Comparison of ENCODE assay signal across 10 cellular contexts in the genomic region with DNA sequence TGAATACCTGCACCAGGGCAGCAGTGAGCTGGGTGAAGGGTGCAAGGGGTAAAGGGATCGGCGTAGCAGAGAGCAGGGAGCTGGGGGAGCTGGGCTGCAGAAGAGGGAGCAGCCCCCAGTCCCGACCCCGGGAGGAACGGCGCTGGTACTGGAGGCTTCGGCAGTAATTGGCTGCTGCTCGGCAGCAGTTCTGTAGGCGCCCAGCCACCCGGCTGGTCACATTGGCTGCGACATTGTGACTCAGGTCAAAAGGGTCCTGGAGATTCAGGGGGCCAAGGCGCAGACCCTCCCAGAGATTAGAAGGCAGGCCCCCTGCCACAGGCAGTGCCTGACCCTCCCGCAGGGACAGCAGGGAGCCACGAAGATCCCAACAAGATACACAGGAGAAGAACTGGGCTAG. TPM values are rescaled to one million over a fixed set of nuclear protein-coding genes. Genes with fewer than 3 reads are reported as not detected.
DNase-seq lines count a peak whose midpoint lies in the region; ATAC-seq and TF ChIP-seq lines count a peak whose summit lies in the region.
"Had no signal": no experiment of that assay in that cellular context is flagged by ENCODE, and none has a peak within 500 bp of the region (broad histone marks: within the 10 kb centered on the region; RNA-seq: fewer than 3 reads in every experiment).

No MANE protein-coding gene starts in this region.

- no peak overlapping the region for H4K5ac ChIP-seq in IMR-90 (ENCODE audit: low read depth, low read length)

- H3K27ac Mint-ChIP-seq in dendritic cell treated with granulocyte-macrophage colony-stimulating factor and Interleukin-4, amounts not matched to agents 40 ng/mL and 50 ng/mL, for 4 days = peak overlapping the region; percentile 96
- peak overlapping the region; percentile 97 to 98 for H3K27ac Mint-ChIP-seq in natural killer cell treated with Interleukin-12 subunit alpha and Interleukin-12 subunit beta and Interleukin-15 and Interleukin-18, amount 100 ng/mL, for 72 hours

- H3K27ac ChIP-seq in ACC112 (ENCODE audit: low read depth, low read length) (no peak overlapping the region), IMR-90 (ENCODE audit: insufficient read depth, low read length) (peak overlapping the region; percentile 91), neuronal stem cell (replicated peaks; ENCODE audit: low read length) (no peak overlapping the region)

- intact Hi-C loops in IMR-90 (cut with micrococcal nuclease) = no loop called here
- intact Hi-C loops in dendritic cell treated with granulocyte-macrophage colony-stimulating factor and Interleukin-4, amounts not matched to agents 40 ng/mL and 50 ng/mL, for 4 days (cut with micrococcal nuclease) = no loop called here

- no peak for TF ChIP-seq CTCF in IMR-90 (conservative IDR thresholded peaks at IDR 0.05; ENCODE audit: low read depth, low read length)

- H3K14ac ChIP-seq in IMR-90 (replicated peaks; ENCODE audit: low read depth, low read length) (peak overlapping the region; percentile 100; the same call in 1 of the 2 replicates), neuronal stem cell (ENCODE audit: low read length) (no peak overlapping the region)

- H3K36me3 ChIP-seq in ACC112 (ENCODE audit: insufficient read depth, low read length) (peaks cover 19% of the 10 kb centered on the region; the same call in 1 of the 2 replicates), IMR-90 (ENCODE audit: control insufficient read depth, insufficient read depth, low read length) (peaks cover 38% of the 10 kb centered on the region), neuronal stem cell (replicated peaks in 1 of 2; ENCODE audit: control insufficient read depth in 2 of 2, insufficient read depth in 2 of 2, low read length in 2 of 2) (peaks cover 34 to 80% of the 10 kb centered on the region in 2 donors)

- H3K4me2 ChIP-seq in IMR-90 (ENCODE audit: low read depth, low read length) = peak overlapping the region; percentile 81; the same call in 1 of the 2 replicates
- H3K4me2 ChIP-seq in neuronal stem cell (ENCODE audit: insufficient read depth, low read length, poor library complexity, severe bottlenecking) = no peak overlapping the region

- H3K4ac ChIP-seq in IMR-90 (ENCODE audit: low read depth, low read length) = peak overlapping the region; percentile 99
- H3K4ac ChIP-seq in neuronal stem cell (ENCODE audit: low read length) = no peak overlapping the region

- H3K27me3 ChIP-seq in ACC112 (ENCODE audit: insufficient read depth, low read length) (no peaks in the 10 kb centered on the region), IMR-90 (ENCODE audit: control insufficient read depth, insufficient read depth, low read length) (no peaks in the 10 kb centered on the region), neuronal stem cell (ENCODE audit: control insufficient read depth in 3 of 3, insufficient read depth in 3 of 3, low read depth in 1 of 3, low read length in 3 of 3) (no peaks in the 10 kb centered on the region)

- H2AK5ac ChIP-seq in IMR-90 (ENCODE audit: low read depth, low read length) = 0 out of 2 replicates have a peak overlapping the region, but pooled peaks have one; percentile 96
- H2AK5ac ChIP-seq in neuronal stem cell (ENCODE audit: low read depth, low read length) = no peak overlapping the region

- peak overlapping the region; percentile 86 for H3K4me3 ChIP-seq in ACC112 (ENCODE audit: low read depth, low read length)
- no peak overlapping the region for H3K4me3 ChIP-seq in IMR-90 (ENCODE audit: insufficient read depth, low read depth, low read length)
- no peak overlapping the region for H3K4me3 ChIP-seq in neuronal stem cell (ENCODE audit: low read length in 2 of 2)

- H2BK12ac ChIP-seq in neuronal stem cell (ENCODE audit: low read length) = no peak overlapping the region

- H3K56ac ChIP-seq in IMR-90 (ENCODE audit: extremely low read depth, insufficient read depth, low read length) = no peak overlapping the region

- no TSS peak for BruUV-seq in IMR-90 (replicated peaks; lab: Mats Ljungman, UMichigan)

- POLR2A ChIA-PET in IMR-90 (lab: Charles Lee; ENCODE audit: unreplicated experiment) = no interaction called here

- WGBS in IMR-90 (ENCODE audit: extremely low coverage in 2 of 2, insufficient read length in 1 of 2), 2 experiments = 93% methylated on average over 8 of the region's 14 CpGs; no CpG with 5 or more reads in 1 of the 2 experiments
- WGBS in neuronal stem cell (ENCODE audit: extremely low coverage in 2 of 2, insufficient read length in 2 of 2, insufficient replicate concordance in 1 of 2), 2 donors = no CpG with 5 or more reads among the region's 14 CpGs

- H2BK20ac ChIP-seq in IMR-90 (ENCODE audit: low read depth, low read length) = no peak overlapping the region

- H4K20me1 ChIP-seq in IMR-90 (ENCODE audit: insufficient read depth, low read length) = peaks cover 23% of the 10 kb centered on the region

- H3K36me3 Mint-ChIP-seq in dendritic cell treated with granulocyte-macrophage colony-stimulating factor and Interleukin-4, amounts not matched to agents 40 ng/mL and 50 ng/mL, for 4 days (ENCODE audit: low read depth) = peaks cover 73% of the 10 kb centered on the region
- H3K36me3 Mint-ChIP-seq in natural killer cell treated with Interleukin-12 subunit alpha and Interleukin-12 subunit beta and Interleukin-15 and Interleukin-18, amount 100 ng/mL, for 72 hours = peaks cover 35% of the 10 kb centered on the region

- no peak overlapping the region for H3K18ac ChIP-seq in IMR-90 (ENCODE audit: low read depth, low read length)
- H3K18ac ChIP-seq in neuronal stem cell (ENCODE audit: low read length) = no peak overlapping the region

- peak overlapping the region; percentile 100 for H2AK9ac ChIP-seq in IMR-90 (replicated peaks; ENCODE audit: low read depth, low read length, poor library complexity)

- no peaks in the 10 kb centered on the region for H3K27me3 Mint-ChIP-seq in dendritic cell treated with granulocyte-macrophage colony-stimulating factor and Interleukin-4, amounts not matched to agents 40 ng/mL and 50 ng/mL, for 4 days
- H3K27me3 Mint-ChIP-seq in natural killer cell treated with Interleukin-12 subunit alpha and Interleukin-12 subunit beta and Interleukin-15 and Interleukin-18, amount 100 ng/mL, for 72 hours = no peaks in the 10 kb centered on the region

- H3K4me3 Mint-ChIP-seq in dendritic cell treated with granulocyte-macrophage colony-stimulating factor and Interleukin-4, amounts not matched to agents 40 ng/mL and 50 ng/mL, for 4 days = no peak overlapping the region
- H3K4me3 Mint-ChIP-seq in natural killer cell treated with Interleukin-12 subunit alpha and Interleukin-12 subunit beta and Interleukin-15 and Interleukin-18, amount 100 ng/mL, for 72 hours = peak overlapping the region; percentile 97

- peak overlapping the region in 1 of 2 experiments; percentile 99; a peak in 1 of 4 replicates for H4K8ac ChIP-seq in IMR-90 (ENCODE audit: low read depth in 2 of 2, low read length in 2 of 2)
- no peak overlapping the region for H4K8ac ChIP-seq in neuronal stem cell (ENCODE audit: low read depth, low read length)

- H3K23ac ChIP-seq in IMR-90 (ENCODE audit: low read depth, low read length) = peak overlapping the region; percentile 98; the same call in 1 of the 2 replicates
- no peak overlapping the region for H3K23ac ChIP-seq in neuronal stem cell (ENCODE audit: low read depth, low read length, poor library complexity)

- H3K9me3 ChIP-seq in IMR-90 (ENCODE audit: control insufficient read depth, insufficient read depth, low read length) (no peaks in the 10 kb centered on the region), neuronal stem cell (replicated peaks in 1 of 2; ENCODE audit: control insufficient read depth in 2 of 2, insufficient read depth in 1 of 2, low read depth in 1 of 2, low read length in 2 of 2) (no peaks in the 10 kb centered on the region)

- H3K79me1 ChIP-seq in IMR-90 (ENCODE audit: low read depth in 1 of 2, low read length in 2 of 2) (peaks cover 18 to 61% of the 10 kb centered on the region in 2 experiments), neuronal stem cell (ENCODE audit: low read depth, low read length) (peaks cover 10% of the 10 kb centered on the region)

- H3K9me1 ChIP-seq in IMR-90 (ENCODE audit: insufficient read depth, low read length) = peaks cover 11% of the 10 kb centered on the region

- H4K91ac ChIP-seq in IMR-90 (ENCODE audit: insufficient read depth, low read depth, low read length) = 0 out of 2 replicates have a peak overlapping the region, but pooled peaks have one; percentile 40
- H4K91ac ChIP-seq in neuronal stem cell (ENCODE audit: low read depth, low read length, poor library complexity) = no peak overlapping the region

- H3K4me1 ChIP-seq in ACC112 (ENCODE audit: control insufficient read depth, insufficient read depth, low read length, unreplicated experiment) (peaks cover 40% of the 10 kb centered on the region), IMR-90 (ENCODE audit: control insufficient read depth, insufficient read depth, low read length) (peaks cover 12% of the 10 kb centered on the region), neuronal stem cell (ENCODE audit: control insufficient read depth in 2 of 2, insufficient read depth in 1 of 2, low read depth in 1 of 2, low read length in 2 of 2) (peaks cover 7 to 15% of the 10 kb centered on the region in 2 donors)

- peaks cover 54% of the 10 kb centered on the region for H3K79me2 ChIP-seq in ACC112 (ENCODE audit: control insufficient read depth, insufficient read depth, low read length, unreplicated experiment)

- CTCF ChIA-PET in IMR-90 (lab: Yijun Ruan, JAX) = no interaction called here

- H2BK5ac ChIP-seq in IMR-90 (ENCODE audit: low read depth, low read length, poor library complexity, severe bottlenecking) = peak overlapping the region; percentile 6
- no peak overlapping the region for H2BK5ac ChIP-seq in neuronal stem cell (ENCODE audit: low read length)

- in situ Hi-C loops in IMR-90 (cut with MboI; ENCODE audit: low sequenced_read_pairs) = no loop called here

- H3K9ac ChIP-seq in IMR-90 (ENCODE audit: low read depth, low read length) (peak overlapping the region; percentile 96; the same call in 1 of the 2 replicates), neuronal stem cell (ENCODE audit: low read depth, low read length, poor library complexity) (no peak overlapping the region)

- DNase-seq in IMR-90 = no peak
- DNase-seq in natural killer cell treated with Interleukin-12 subunit alpha and Interleukin-12 subunit beta and Interleukin-15 and Interleukin-18, amount 100 ng/mL, for 72 hours (ENCODE audit: low spot score) = no peak
- DNase-seq in neuronal stem cell (ENCODE audit: low spot score) = no peak
- DNase-seq in DMS79 treated with DMSO at 0.1 percent for 48 hours (lab: John Stamatoyannopoulos, UW) = no peak
- DNase-seq in SK-N-DZ (ENCODE audit: low spot score) = no peak
- DNase-seq in SHP77 treated with DMSO at 0.1 percent for 48 hours (lab: John Stamatoyannopoulos, UW) = no peak
- DNase-seq: stimulated activated naive CD4-positive, alpha-beta T cell had no signal

- peaks cover 47% of the 10 kb centered on the region for H3K4me1 Mint-ChIP-seq in dendritic cell treated with granulocyte-macrophage colony-stimulating factor and Interleukin-4, amounts not matched to agents 40 ng/mL and 50 ng/mL, for 4 days (ENCODE audit: low read depth)
- H3K4me1 Mint-ChIP-seq in natural killer cell treated with Interleukin-12 subunit alpha and Interleukin-12 subunit beta and Interleukin-15 and Interleukin-18, amount 100 ng/mL, for 72 hours (ENCODE audit: low read depth in 2 of 2) = peaks cover 36 to 42% of the 10 kb centered on the region in 2 donors

- TF ChIP-seq POLR2A in IMR-90 (IDR thresholded peaks at IDR 0.05; ENCODE audit: low read depth, low read length) = no peak

- no peaks in the 10 kb centered on the region for H3K9me3 Mint-ChIP-seq in dendritic cell treated with granulocyte-macrophage colony-stimulating factor and Interleukin-4, amounts not matched to agents 40 ng/mL and 50 ng/mL, for 4 days
- H3K9me3 Mint-ChIP-seq in natural killer cell treated with Interleukin-12 subunit alpha and Interleukin-12 subunit beta and Interleukin-15 and Interleukin-18, amount 100 ng/mL, for 72 hours = no peaks in the 10 kb centered on the region

- no peak overlapping the region for H2BK120ac ChIP-seq in IMR-90 (ENCODE audit: low read depth, low read length)
- H2BK120ac ChIP-seq in neuronal stem cell (ENCODE audit: low read depth, low read length) = no peak overlapping the region

- TF ChIP-seq RAD21 in IMR-90 (IDR thresholded peaks at IDR 0.05; ENCODE audit: low read length) = no peak

- dilution Hi-C loops in IMR-90 (cut with HindIII; ENCODE audit: low sequenced_read_pairs, unreplicated experiment) = no loop called here

- no peak overlapping the region for H2AFZ ChIP-seq in ACC112 (ENCODE audit: low read length, unreplicated experiment)
- H2AFZ ChIP-seq in IMR-90 (replicated peaks; ENCODE audit: low read length, poor library complexity) = no peak overlapping the region
- no peak overlapping the region for H2AFZ ChIP-seq in neuronal stem cell (ENCODE audit: low read length)

- ATAC-seq in IMR-90 (ENCODE audit: low read depth) = no peak
- ATAC-seq in natural killer cell treated with Interleukin-12 subunit alpha and Interleukin-12 subunit beta and Interleukin-15 and Interleukin-18, amount 100 ng/mL, for 72 hours = no peak
- ATAC-seq: sciatic nerve had no signal

- H2BK15ac ChIP-seq in IMR-90 (ENCODE audit: low read depth, low read length) (no peak overlapping the region), neuronal stem cell (ENCODE audit: low read length) (no peak overlapping the region)

RNA-seq across cellular contexts. Expression of a gene that starts 2.1 kb away (rescaled TPM):
- 1,598 and 1,857 TPM in 2 replicates for total RNA-seq in IMR-90 (2012; rRNA removed)
- 1,684 and 1,697 TPM in 2 replicates for polyA plus RNA-seq in IMR-90 (2012; rRNA removed)
- 1,447 and 1,704 TPM in 2 replicates for polyA plus RNA-seq in IMR-90 (2012; cell fraction: cytosol; rRNA removed)
- 506 and 710 TPM in 2 replicates for polyA plus RNA-seq in IMR-90 (2012; cell fraction: nucleus; rRNA removed; ENCODE audit: low replicate concordance)
- 1,000 to 10,000 TPM in 1 of 2 donors, 100 to 1,000 TPM in 1; 898 to 1,016 TPM for total RNA-seq in natural killer cell treated with Interleukin-12 subunit alpha and Interleukin-12 subunit beta and Interleukin-15 and Interleukin-18, amount 100 ng/mL, for 72 hours
- 2,514 TPM for polyA plus RNA-seq in neuronal stem cell (2013, experiment 1 of 2)
- 2,457 TPM for polyA plus RNA-seq in neuronal stem cell (2013, experiment 2 of 2)
- 3,065 and 3,261 TPM in 2 replicates for polyA plus RNA-seq in SK-N-DZ (2014; cell fraction: cytosol; rRNA removed)
- 1,095 and 1,442 TPM in 2 replicates for polyA plus RNA-seq in SK-N-DZ (2014; cell fraction: nucleus; rRNA removed)

RNA-seq across cellular contexts. Expression of a gene that starts 15.5 kb away (rescaled TPM):
- total RNA-seq in IMR-90 (2012; rRNA removed) = 3.3 and 4.3 TPM in 2 replicates
- polyA plus RNA-seq in IMR-90 (2012; rRNA removed) = 10.1 TPM in 2 replicates
- 8.4 and 9.3 TPM in 2 replicates for polyA plus RNA-seq in IMR-90 (2012; cell fraction: cytosol; rRNA removed)
- polyA plus RNA-seq in IMR-90 (2012; cell fraction: nucleus; rRNA removed; ENCODE audit: low replicate concordance) = 42.6 and 48.7 TPM in 2 replicates
- total RNA-seq in natural killer cell treated with Interleukin-12 subunit alpha and Interleukin-12 subunit beta and Interleukin-15 and Interleukin-18, amount 100 ng/mL, for 72 hours = 10 to 100 TPM; 24.1 to 35.7 TPM
- polyA plus RNA-seq in neuronal stem cell (2013, experiment 1 of 2) = 14.3 TPM
- polyA plus RNA-seq in neuronal stem cell (2013, experiment 2 of 2) = 14.6 TPM
- 29.3 and 33.3 TPM in 2 replicates for polyA plus RNA-seq in SK-N-DZ (2014; cell fraction: cytosol; rRNA removed)
- 46.7 and 63.7 TPM in 2 replicates for polyA plus RNA-seq in SK-N-DZ (2014; cell fraction: nucleus; rRNA removed)

RNA-seq across cellular contexts. Expression of a gene that starts 25.8 kb away (rescaled TPM):
- 126 and 136 TPM in 2 replicates for total RNA-seq in IMR-90 (2012; rRNA removed)
- polyA plus RNA-seq in IMR-90 (2012; rRNA removed) = 28.0 and 34.8 TPM in 2 replicates
- 14.4 and 18.0 TPM in 2 replicates for polyA plus RNA-seq in IMR-90 (2012; cell fraction: cytosol; rRNA removed)
- polyA plus RNA-seq in IMR-90 (2012; cell fraction: nucleus; rRNA removed; ENCODE audit: low replicate concordance) = 35.6 and 60.7 TPM in 2 replicates
- total RNA-seq in natural killer cell treated with Interleukin-12 subunit alpha and Interleukin-12 subunit beta and Interleukin-15 and Interleukin-18, amount 100 ng/mL, for 72 hours = 100 to 1,000 TPM; 234 to 259 TPM
- polyA plus RNA-seq in neuronal stem cell (2013, experiment 1 of 2) = 61.4 TPM
- polyA plus RNA-seq in neuronal stem cell (2013, experiment 2 of 2) = 60.5 TPM
- polyA plus RNA-seq in SK-N-DZ (2014; cell fraction: cytosol; rRNA removed) = 105 and 108 TPM in 2 replicates
- polyA plus RNA-seq in SK-N-DZ (2014; cell fraction: nucleus; rRNA removed) = 223 and 244 TPM in 2 replicates

RNA-seq across cellular contexts. Expression of a gene that starts 29.2 kb away (rescaled TPM):
- total RNA-seq in IMR-90 (2012; rRNA removed) = 695 and 735 TPM in 2 replicates
- 80.7 and 95.1 TPM in 2 replicates for polyA plus RNA-seq in IMR-90 (2012; rRNA removed)
- 22.8 and 36.6 TPM in 2 replicates for polyA plus RNA-seq in IMR-90 (2012; cell fraction: cytosol; rRNA removed)
- 45.0 and 186 TPM in 2 replicates for polyA plus RNA-seq in IMR-90 (2012; cell fraction: nucleus; rRNA removed; ENCODE audit: low replicate concordance)
- total RNA-seq in natural killer cell treated with Interleukin-12 subunit alpha and Interleukin-12 subunit beta and Interleukin-15 and Interleukin-18, amount 100 ng/mL, for 72 hours = 10 to 100 TPM; 49.2 to 60.0 TPM
- polyA plus RNA-seq in neuronal stem cell (2013, experiment 1 of 2) = 6.4 TPM
- polyA plus RNA-seq in neuronal stem cell (2013, experiment 2 of 2) = 6.9 TPM
- polyA plus RNA-seq in SK-N-DZ (2014; cell fraction: cytosol; rRNA removed) = 4.3 and 11.3 TPM in 2 replicates
- 7.7 and 25.1 TPM in 2 replicates for polyA plus RNA-seq in SK-N-DZ (2014; cell fraction: nucleus; rRNA removed)

RNA-seq across cellular contexts. Expression of a gene that starts 36.7 kb away (rescaled TPM):
- 4.4 and 5.0 TPM in 2 replicates for total RNA-seq in IMR-90 (2012; rRNA removed)
- polyA plus RNA-seq in IMR-90 (2012; rRNA removed) = 24.7 and 26.1 TPM in 2 replicates
- polyA plus RNA-seq in IMR-90 (2012; cell fraction: cytosol; rRNA removed) = 13.6 and 18.0 TPM in 2 replicates
- 158 and 257 TPM in 2 replicates for polyA plus RNA-seq in IMR-90 (2012; cell fraction: nucleus; rRNA removed; ENCODE audit: low replicate concordance)
- 100 to 1,000 TPM; 122 to 205 TPM for total RNA-seq in natural killer cell treated with Interleukin-12 subunit alpha and Interleukin-12 subunit beta and Interleukin-15 and Interleukin-18, amount 100 ng/mL, for 72 hours
- 22.2 TPM for polyA plus RNA-seq in neuronal stem cell (2013, experiment 1 of 2)
- 21.7 TPM for polyA plus RNA-seq in neuronal stem cell (2013, experiment 2 of 2)
- polyA plus RNA-seq in SK-N-DZ (2014; cell fraction: cytosol; rRNA removed) = 22.8 and 24.5 TPM in 2 replicates
- polyA plus RNA-seq in SK-N-DZ (2014; cell fraction: nucleus; rRNA removed) = 193 and 259 TPM in 2 replicates
